9 cellular contexts compared by ENCODE assay signal in genomic region chr4:38162240-38162784, GRCh38.
DNase-seq lines count a peak whose midpoint lies in the region; ATAC-seq, FAIRE-seq and TF ChIP-seq lines count a peak whose summit lies in the region.
"Had no signal": no experiment of that assay in that cellular context is flagged by ENCODE, and none has a peak within 500 bp of the region (broad histone marks: within the 10 kb centered on the region; RNA-seq: fewer than 3 reads in every experiment).

No MANE protein-coding gene starts in this region.

- FAIRE-seq in HTR-8/SVneo (lab: Jason Lieb, UNC), result no peak

- WGBS in body of pancreas, 2 donors, result 52 to 57% methylated on average over 4 of the region's 4 CpGs
- 75 to 89% methylated on average over 4 of the region's 4 CpGs for WGBS in lung, 2 donors

- H3K9me3 ChIP-seq in body of pancreas (no peaks in the 10 kb centered on the region), lung (ENCODE audit: control insufficient read depth in 2 of 2, insufficient read depth in 1 of 2, low read length in 1 of 2) (peaks cover 0 to 2% of the 10 kb centered on the region in 2 donors)

- ATAC-seq in body of pancreas (peak; percentile 48), lung (ENCODE audit: insufficient read depth, low FRiP score) (no peak), GM21619 (IDR thresholded peaks at IDR 0.05; ENCODE audit: unreplicated experiment) (no peak), GM18502 (IDR thresholded peaks at IDR 0.05; ENCODE audit: poor library complexity, unreplicated experiment) (no peak)

- H3K27ac ChIP-seq in body of pancreas (peak overlapping the region; percentile 79 to 96 (median 88)), lung (ENCODE audit: low read depth in 1 of 2, low read length in 1 of 2) (peak overlapping the region in 1 of 2 donors; percentile 56)

- TF ChIP-seq CTCF in AG10803 (conservative IDR thresholded peaks at IDR 0.05; ENCODE audit: low read length) (no peak), body of pancreas (IDR thresholded peaks at IDR 0.05) (no peak), lung (IDR thresholded peaks at IDR 0.05; ENCODE audit: control extremely low read depth, extremely low read depth) (no peak)

- H3K36me3 ChIP-seq in body of pancreas (replicated peaks in 1 of 2; ENCODE audit: insufficient read depth in 1 of 2, low read depth in 2 of 2) (no peaks in the 10 kb centered on the region), lung (ENCODE audit: control insufficient read depth in 2 of 2, insufficient read depth in 2 of 2, low read length in 2 of 2) (no peaks in the 10 kb centered on the region)

- peak; percentile 70 for DNase-seq in AG10803 (ENCODE audit: low read depth)
- peak; percentile 57 for DNase-seq in HTR-8/SVneo (ENCODE audit: insufficient read length, low spot score)
- peak; percentile 59 to 82 (median 67) for DNase-seq in body of pancreas
- peak; percentile 31 for DNase-seq in lung (ENCODE audit: low spot score)
- DNase-seq in NCI-H510A (lab: John Stamatoyannopoulos, UW), result no peak
- no peak for DNase-seq in ureter (ENCODE audit: low spot score)
- DNase-seq: naive B cell had no signal

- TF ChIP-seq POLR2A in body of pancreas (IDR thresholded peaks at IDR 0.05), result peak in 1 of 3 donors; percentile 25

- intact Hi-C loops in body of pancreas (cut with DNase I), result no loop called here

- peaks cover 47% of the 10 kb centered on the region for H3K4me1 ChIP-seq in body of pancreas
- peaks cover 0 to 15% of the 10 kb centered on the region in 2 donors for H3K4me1 ChIP-seq in lung (ENCODE audit: control insufficient read depth in 2 of 2, insufficient read depth in 2 of 2, low read length in 2 of 2)

- no peaks in the 10 kb centered on the region for H3K27me3 ChIP-seq in body of pancreas
- H3K27me3 ChIP-seq in lung (ENCODE audit: control insufficient read depth, insufficient read depth), result no peaks in the 10 kb centered on the region

- H3K4me3 ChIP-seq in AG10803 (ENCODE audit: low read length) (no peak overlapping the region), body of pancreas (no peak overlapping the region), lung (no peak overlapping the region)

Comparison
In these comparisons a context has a peak if more than half of its experiments do, and no peak if none do; other contexts are left out.
1. DNase-seq: peak in AG10803 (single experiment), HTR-8/SVneo (single experiment), body of pancreas (4 of 4) and lung (single experiment); none in NCI-H510A (single experiment) and ureter (single experiment).